Comparison of ENCODE assay signal across 1 cellular context in the genomic region with DNA sequence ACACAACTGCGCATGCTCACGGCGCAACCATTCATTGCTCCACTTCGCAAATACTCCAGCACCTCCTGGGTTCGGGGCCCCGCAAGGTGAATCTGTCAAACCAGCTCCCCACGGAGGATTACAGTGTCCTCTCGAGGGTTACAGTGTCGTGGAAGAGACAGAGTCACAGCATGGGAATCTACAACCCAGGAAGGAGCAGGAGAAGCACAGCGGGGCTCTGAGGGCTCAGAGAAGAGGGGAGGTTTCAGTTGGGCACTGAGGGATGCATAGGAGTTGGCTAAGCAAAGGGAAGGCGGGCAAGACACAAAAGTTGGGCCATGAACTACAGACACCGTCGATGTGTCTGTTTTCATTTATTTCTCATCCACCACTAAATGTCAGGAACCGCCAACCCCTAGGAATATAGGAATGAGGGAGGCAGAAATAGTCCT.
TF ChIP-seq lines count a peak whose summit lies in the region.

No MANE protein-coding gene starts in this region.

TF ChIP-seq in HepG2, 621 proteins besides CTCF, POLR2A, EP300 and RAD21 (continued from another document):
- TF ChIP-seq, protein P1, sequence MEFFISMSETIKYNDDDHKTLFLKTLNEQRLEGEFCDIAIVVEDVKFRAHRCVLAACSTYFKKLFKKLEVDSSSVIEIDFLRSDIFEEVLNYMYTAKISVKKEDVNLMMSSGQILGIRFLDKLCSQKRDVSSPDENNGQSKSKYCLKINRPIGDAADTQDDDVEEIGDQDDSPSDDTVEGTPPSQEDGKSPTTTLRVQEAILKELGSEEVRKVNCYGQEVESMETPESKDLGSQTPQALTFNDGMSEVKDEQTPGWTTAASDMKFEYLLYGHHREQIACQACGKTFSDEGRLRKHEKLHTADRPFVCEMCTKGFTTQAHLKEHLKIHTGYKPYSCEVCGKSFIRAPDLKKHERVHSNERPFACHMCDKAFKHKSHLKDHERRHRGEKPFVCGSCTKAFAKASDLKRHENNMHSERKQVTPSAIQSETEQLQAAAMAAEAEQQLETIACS (CRISPR knock-in tag; IDR thresholded peaks at IDR 0.05) = no peak
- TF ChIP-seq, protein P2, sequence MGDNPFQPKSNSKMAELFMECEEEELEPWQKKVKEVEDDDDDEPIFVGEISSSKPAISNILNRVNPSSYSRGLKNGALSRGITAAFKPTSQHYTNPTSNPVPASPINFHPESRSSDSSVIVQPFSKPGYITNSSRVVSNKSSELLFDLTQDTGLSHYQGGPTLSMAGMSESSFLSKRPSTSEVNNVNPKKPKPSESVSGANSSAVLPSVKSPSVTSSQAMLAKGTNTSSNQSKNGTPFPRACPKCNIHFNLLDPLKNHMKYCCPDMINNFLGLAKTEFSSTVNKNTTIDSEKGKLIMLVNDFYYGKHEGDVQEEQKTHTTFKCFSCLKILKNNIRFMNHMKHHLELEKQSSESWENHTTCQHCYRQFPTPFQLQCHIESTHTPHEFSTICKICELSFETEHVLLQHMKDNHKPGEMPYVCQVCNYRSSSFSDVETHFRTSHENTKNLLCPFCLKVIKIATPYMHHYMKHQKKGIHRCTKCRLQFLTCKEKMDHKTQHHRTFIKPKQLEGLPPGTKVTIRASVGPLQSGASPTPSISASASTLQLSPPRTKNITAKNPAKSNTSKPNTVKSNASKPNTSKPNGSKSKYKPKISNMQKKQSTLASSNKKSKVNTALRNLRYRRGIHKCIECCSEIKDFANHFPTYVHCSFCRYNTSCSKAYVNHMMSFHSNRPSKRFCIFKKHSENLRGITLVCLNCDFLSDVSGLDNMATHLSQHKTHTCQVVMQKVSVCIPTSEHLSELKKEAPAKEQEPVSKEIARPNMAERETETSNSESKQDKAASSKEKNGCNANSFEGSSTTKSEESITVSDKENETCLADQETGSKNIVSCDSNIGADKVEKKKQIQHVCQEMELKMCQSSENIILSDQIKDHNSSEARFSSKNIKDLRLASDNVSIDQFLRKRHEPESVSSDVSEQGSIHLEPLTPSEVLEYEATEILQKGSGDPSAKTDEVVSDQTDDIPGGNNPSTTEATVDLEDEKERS (CRISPR knock-in tag; IDR thresholded peaks at IDR 0.05) = 0 out of 2 replicates have a peak, but pooled peaks have one; percentile 22
- TF ChIP-seq PHF21A (CRISPR knock-in tag; IDR thresholded peaks at IDR 0.05) = 0 out of 2 replicates have a peak, but pooled peaks have one; percentile 30
- TF ChIP-seq NFIB (CRISPR knock-in tag; IDR thresholded peaks at IDR 0.05; ENCODE audit: borderline replicate concordance) = no peak
- TF ChIP-seq, protein P3, sequence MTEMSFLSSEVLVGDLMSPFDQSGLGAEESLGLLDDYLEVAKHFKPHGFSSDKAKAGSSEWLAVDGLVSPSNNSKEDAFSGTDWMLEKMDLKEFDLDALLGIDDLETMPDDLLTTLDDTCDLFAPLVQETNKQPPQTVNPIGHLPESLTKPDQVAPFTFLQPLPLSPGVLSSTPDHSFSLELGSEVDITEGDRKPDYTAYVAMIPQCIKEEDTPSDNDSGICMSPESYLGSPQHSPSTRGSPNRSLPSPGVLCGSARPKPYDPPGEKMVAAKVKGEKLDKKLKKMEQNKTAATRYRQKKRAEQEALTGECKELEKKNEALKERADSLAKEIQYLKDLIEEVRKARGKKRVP (CRISPR knock-in tag; IDR thresholded peaks at IDR 0.05) = no peak
- 0 out of 2 replicates have a peak, but pooled peaks have one; percentile 8 for TF ChIP-seq ZNF709 (CRISPR knock-in tag; IDR thresholded peaks at IDR 0.05)
- no peak for TF ChIP-seq ZNF282 (IDR thresholded peaks at IDR 0.05; ENCODE audit: partially characterized antibody)
- no peak for TF ChIP-seq HNRNPLL (IDR thresholded peaks at IDR 0.05; ENCODE audit: low read depth, low read length, poor library complexity, severe bottlenecking)
